Comparison of ENCODE assay signal across 33 cellular contexts in the genomic region with DNA sequence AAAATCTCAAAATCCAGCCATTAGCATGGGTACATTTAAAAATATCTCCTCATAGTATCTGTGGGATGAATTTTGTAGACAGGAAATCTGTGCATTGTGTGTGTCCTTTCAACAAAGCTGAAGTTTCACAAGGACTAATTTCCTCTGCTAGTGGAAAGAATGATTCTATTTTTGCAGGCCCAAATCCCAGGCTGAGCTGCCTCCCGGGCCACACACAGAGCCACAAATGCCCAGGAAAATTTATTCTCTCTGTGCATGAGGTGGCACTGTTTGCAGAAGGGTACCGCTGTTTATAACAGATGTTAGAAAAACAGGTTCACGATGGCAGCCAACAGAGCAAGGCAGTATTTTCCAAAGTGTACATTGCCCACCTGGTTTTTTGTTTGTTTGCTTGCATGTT. TPM values are rescaled to one million over a fixed set of nuclear protein-coding genes. Genes with fewer than 3 reads are reported as not detected.
"Had no signal": no experiment of that assay in that cellular context is flagged by ENCODE, and none has a peak within 500 bp of the region (broad histone marks: within the 10 kb centered on the region; RNA-seq: fewer than 3 reads in every experiment).

No MANE protein-coding gene starts in this region.

- ATAC-seq: activated CD4-positive, alpha-beta T cell treated with anti-CD3 and anti-CD28 coated beads for 36 hours; activated CD8-positive, alpha-beta memory T cell treated with anti-CD3 and anti-CD28 coated beads, Interleukin-2, amount 10 ng/mL, durations not matched to agents 7 days and 5 days; activated CD8-positive, alpha-beta T cell treated with anti-CD3 and anti-CD28 coated beads, Interleukin-2, amount 10 ng/mL, durations not matched to agents 7 days and 5 days; foreskin keratinocyte; left lung; stimulated activated naive B cell treated with anti-CD40 and anti-IgM and Interleukin-4, amounts not matched to agents 10 μg/mL and 1 μg/mL and 100 μg/mL, for 72 hours had no signal

- H3K9me3 ChIP-seq: esophagus muscularis mucosa, heart left ventricle, left lung, neutrophil, ovary, prostate gland, thyroid gland, upper lobe of left lung, vagina had no signal

- DNase-seq: activated CD4-positive, alpha-beta T cell treated with anti-CD3 and anti-CD28 coated beads for 36 hours; activated CD4-positive, CD25-positive, alpha-beta regulatory T cell; activated CD8-positive, alpha-beta memory T cell treated with anti-CD3 and anti-CD28 coated beads, Interleukin-2, amount 10 ng/mL, durations not matched to agents 7 days and 5 days; activated CD8-positive, alpha-beta T cell treated with anti-CD3 and anti-CD28 coated beads, Interleukin-2, amount 10 ng/mL, durations not matched to agents 7 days and 5 days; activated naive CD4-positive, alpha-beta T cell; activated T-cell treated with anti-CD3 and anti-CD28 coated beads, Interleukin-2, amount 50 U/mL, for 48 hours; brain microvascular endothelial cell; central memory CD4-positive, alpha-beta T cell; dermis blood vessel endothelial cell; effector CD4-positive, alpha-beta T cell; foreskin keratinocyte; kidney glomerular epithelial cell; left lung; naive B cell; nephron progenitor cell; ovary; retina; stimulated activated CD4-positive, alpha-beta T cell treated with anti-CD3 and anti-CD28 coated beads, Interleukin-15, amount 100 ng/mL, for 24 hours; stimulated activated CD4-positive, alpha-beta T cell treated with anti-CD3 and anti-CD28 coated beads, Interleukin-2, amount 100 ng/mL, for 24 hours; stimulated activated naive B cell treated with anti-CD40 and anti-IgM and Interleukin-4, amounts not matched to agents 10 μg/mL and 1 μg/mL and 100 μg/mL, for 72 hours; stomach; upper lobe of left lung had no signal

- H3K27ac ChIP-seq: brain microvascular endothelial cell, esophagus muscularis mucosa, foreskin keratinocyte, left lung, neutrophil, ovary, prostate gland, stomach, thyroid gland, upper lobe of left lung, vagina had no signal

- H3K4me2 ChIP-seq: smooth muscle cell had no signal

- H3K36me3 ChIP-seq: brain microvascular endothelial cell, esophagus muscularis mucosa, heart left ventricle, left lung, neutrophil, ovary, prostate gland, stomach, thyroid gland, upper lobe of left lung, vagina had no signal

- H3K4me3 ChIP-seq: esophagus muscularis mucosa, heart left ventricle, left lung, ovary, prostate gland, smooth muscle cell, stomach, thyroid gland, upper lobe of left lung, vagina had no signal

- H3K27me3 ChIP-seq: brain microvascular endothelial cell, esophagus muscularis mucosa, foreskin keratinocyte, heart left ventricle, left lung, neutrophil, ovary, stomach, thyroid gland, upper lobe of left lung, vagina had no signal

- H3K4me1 ChIP-seq: foreskin keratinocyte, left lung, prostate gland, thyroid gland, upper lobe of left lung, vagina had no signal

RNA-seq across cellular contexts. Expression of a gene that starts 11.0 kb away (rescaled TPM):
- total RNA-seq: activated CD4-positive, alpha-beta T cell treated with anti-CD3 and anti-CD28 coated beads for 36 hours; activated CD8-positive, alpha-beta memory T cell treated with anti-CD3 and anti-CD28 coated beads, Interleukin-2, amount 10 ng/mL, durations not matched to agents 7 days and 5 days; activated CD8-positive, alpha-beta T cell treated with anti-CD3 and anti-CD28 coated beads, Interleukin-2, amount 10 ng/mL, durations not matched to agents 7 days and 5 days; activated T-helper 2 cell treated with anti-CD3 and anti-CD28 coated beads, Interferon-gamma antibody, Interleukin-2, Interleukin-4, amounts not matched to agents 10 μg/mL and 5 μg/mL and 100 μg/mL, durations not matched to agents 14 hours and 24 hours and 36 hours; dermis blood vessel endothelial cell; esophagus muscularis mucosa; foreskin keratinocyte; left lung; lung microvascular endothelial cell; mesothelial cell of epicardium; ovary; vagina had no signal
- polyA plus RNA-seq: adipose tissue, foreskin keratinocyte, heart left ventricle, ovary had no signal
